ENCODE assay signal across 12 cellular contexts in the genomic region with DNA sequence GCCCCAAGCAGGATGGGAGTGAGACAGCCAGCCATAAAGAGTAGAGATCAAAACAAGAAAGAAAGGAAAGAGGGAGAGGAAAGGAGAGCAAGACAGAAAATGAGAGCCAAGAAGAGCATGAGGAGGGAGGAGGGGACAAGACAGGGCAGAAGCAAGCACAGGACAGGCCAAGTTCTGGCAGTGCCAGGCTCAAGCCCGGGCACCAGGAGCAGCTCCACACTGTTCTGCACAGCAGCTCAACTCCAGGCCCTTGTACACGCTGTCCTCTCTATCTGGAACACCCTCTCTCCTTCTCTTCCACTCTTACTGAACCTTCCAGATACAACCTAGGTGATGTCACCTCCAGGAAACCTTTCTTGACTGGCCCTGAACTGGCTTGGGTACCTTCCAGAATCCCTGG. TPM values are rescaled to one million over a fixed set of nuclear protein-coding genes. Genes with fewer than 3 reads are reported as not detected.
DNase-seq lines count a peak whose midpoint lies in the region; ATAC-seq and TF ChIP-seq lines count a peak whose summit lies in the region.
"Had no signal": no experiment of that assay in that cellular context is flagged by ENCODE, and none has a peak within 500 bp of the region (broad histone marks: within the 10 kb centered on the region; RNA-seq: fewer than 3 reads in every experiment).

No MANE protein-coding gene starts in this region.

- H3K9ac ChIP-seq in smooth muscle cell (ENCODE audit: low read depth): peak overlapping the region; percentile 22

- peaks cover 98% of the 10 kb centered on the region for H3K79me2 ChIP-seq in smooth muscle cell (ENCODE audit: low read depth)

- peaks cover 51% of the 10 kb centered on the region for H3F3A ChIP-seq in smooth muscle cell (ENCODE audit: low read depth)

- WGBS in smooth muscle cell (ENCODE audit: low lambda C conversion rate): 73% methylated on average over 2 of the region's 2 CpGs

- peak overlapping the region; percentile 78 for H3K4me2 ChIP-seq in smooth muscle cell

- no peak overlapping the region for H2AFZ ChIP-seq in smooth muscle cell (ENCODE audit: low read depth)

- peaks cover 33% of the 10 kb centered on the region for H3K4me1 ChIP-seq in smooth muscle cell (ENCODE audit: low read depth)

- in situ Hi-C loops in ACHN (cut with HindIII; ENCODE audit: low pct_ligation_motif_present, low pct_unique_long_range_greater_than_20kb, low sequenced_read_pairs): no loop called here

- peaks cover 6% of the 10 kb centered on the region for H3K36me3 Mint-ChIP-seq in activated CD4-positive, alpha-beta T cell treated with anti-CD3 and anti-CD28 coated beads, Interleukin-2, amount 10 ng/mL, durations not matched to agents 24 days and 14 days (ENCODE audit: low read depth)
- H3K36me3 Mint-ChIP-seq in activated T-helper 2 cell treated with anti-CD3 and anti-CD28 coated beads, Interferon-gamma antibody, Interleukin-2, Interleukin-4, amounts not matched to agents 10 μg/mL and 5 μg/mL and 100 μg/mL, durations not matched to agents 14 hours and 24 hours and 36 hours (ENCODE audit: low read depth): peaks cover 10% of the 10 kb centered on the region
- H3K36me3 Mint-ChIP-seq in immature natural killer cell: no peaks in the 10 kb centered on the region

- H3K4me3 ChIP-seq in smooth muscle cell: no peak overlapping the region

- peaks cover 59% of the 10 kb centered on the region for H3K4me1 Mint-ChIP-seq in activated CD4-positive, alpha-beta T cell treated with anti-CD3 and anti-CD28 coated beads, Interleukin-2, amount 10 ng/mL, durations not matched to agents 24 days and 14 days
- H3K4me1 Mint-ChIP-seq in activated T-helper 2 cell treated with anti-CD3 and anti-CD28 coated beads, Interferon-gamma antibody, Interleukin-2, Interleukin-4, amounts not matched to agents 10 μg/mL and 5 μg/mL and 100 μg/mL, durations not matched to agents 14 hours and 24 hours and 36 hours (ENCODE audit: low read depth): peaks cover 54% of the 10 kb centered on the region
- H3K4me1 Mint-ChIP-seq in immature natural killer cell: peaks cover 88 to 94% of the 10 kb centered on the region in 2 donors

- H3K36me3 ChIP-seq in smooth muscle cell (ENCODE audit: low read depth): no peaks in the 10 kb centered on the region
- H3K36me3 ChIP-seq: neutrophil had no signal

- DNase-seq in activated CD4-positive, alpha-beta T cell treated with anti-CD3 and anti-CD28 coated beads, Interleukin-2, amount 10 ng/mL, durations not matched to agents 24 days and 14 days: no peak
- DNase-seq in activated CD4-positive, alpha-beta T cell treated with anti-CD3 and anti-CD28 coated beads, Interleukin-2, amount 50 U/mL, for 4 hours: no peak
- DNase-seq in activated T-helper 2 cell treated with anti-CD3 and anti-CD28 coated beads, Interferon-gamma antibody, Interleukin-2, Interleukin-4, amounts not matched to agents 10 μg/mL and 5 μg/mL and 100 μg/mL, durations not matched to agents 14 hours and 24 hours and 36 hours (ENCODE audit: low spot score): no peak
- DNase-seq in immature natural killer cell: no peak
- no peak for DNase-seq in smooth muscle cell (lab: John Stamatoyannopoulos, UW; ENCODE audit: unreplicated experiment)
- DNase-seq in ACHN: no peak
- no peak for DNase-seq in D341Med (ENCODE audit: low spot score)
- DNase-seq: activated CD8-positive, alpha-beta memory T cell treated with anti-CD3 and anti-CD28 coated beads, Interleukin-2, amount 50 U/mL, for 4 hours; GOT3; stimulated activated CD4-positive, alpha-beta T cell treated with anti-CD3 and anti-CD28 coated beads, Interleukin-2, amount 100 ng/mL, for 48 hours had no signal

- no peaks in the 10 kb centered on the region for H3K27me3 Mint-ChIP-seq in activated CD4-positive, alpha-beta T cell treated with anti-CD3 and anti-CD28 coated beads, Interleukin-2, amount 10 ng/mL, durations not matched to agents 24 days and 14 days
- no peaks in the 10 kb centered on the region for H3K27me3 Mint-ChIP-seq in activated T-helper 2 cell treated with anti-CD3 and anti-CD28 coated beads, Interferon-gamma antibody, Interleukin-2, Interleukin-4, amounts not matched to agents 10 μg/mL and 5 μg/mL and 100 μg/mL, durations not matched to agents 14 hours and 24 hours and 36 hours (ENCODE audit: low read depth)
- peaks cover 9 to 17% (median 15%) of the 10 kb centered on the region in 3 donors for H3K27me3 Mint-ChIP-seq in immature natural killer cell (ENCODE audit: low read depth in 3 of 3)

- no peak overlapping the region for H3K4me3 Mint-ChIP-seq in activated CD4-positive, alpha-beta T cell treated with anti-CD3 and anti-CD28 coated beads, Interleukin-2, amount 10 ng/mL, durations not matched to agents 24 days and 14 days
- no peak overlapping the region for H3K4me3 Mint-ChIP-seq in activated T-helper 2 cell treated with anti-CD3 and anti-CD28 coated beads, Interferon-gamma antibody, Interleukin-2, Interleukin-4, amounts not matched to agents 10 μg/mL and 5 μg/mL and 100 μg/mL, durations not matched to agents 14 hours and 24 hours and 36 hours (ENCODE audit: low read depth)
- H3K4me3 Mint-ChIP-seq in immature natural killer cell: peak overlapping the region in 4 of 5 donors; percentile 8 to 51 (median 46)

- no peaks in the 10 kb centered on the region for H3K9me3 ChIP-seq in smooth muscle cell (replicated peaks; ENCODE audit: low read depth)
- H3K9me3 ChIP-seq: neutrophil had no signal

- no peak for TF ChIP-seq CTCF in smooth muscle cell (IDR thresholded peaks at IDR 0.05; ENCODE audit: borderline replicate concordance, insufficient read depth, poor library complexity, severe bottlenecking)

- H4K20me1 ChIP-seq in smooth muscle cell (ENCODE audit: low read depth): peaks cover 64% of the 10 kb centered on the region

- no peaks in the 10 kb centered on the region for H3K9me3 Mint-ChIP-seq in activated CD4-positive, alpha-beta T cell treated with anti-CD3 and anti-CD28 coated beads, Interleukin-2, amount 10 ng/mL, durations not matched to agents 24 days and 14 days
- no peaks in the 10 kb centered on the region for H3K9me3 Mint-ChIP-seq in activated T-helper 2 cell treated with anti-CD3 and anti-CD28 coated beads, Interferon-gamma antibody, Interleukin-2, Interleukin-4, amounts not matched to agents 10 μg/mL and 5 μg/mL and 100 μg/mL, durations not matched to agents 14 hours and 24 hours and 36 hours
- no peaks in the 10 kb centered on the region for H3K9me3 Mint-ChIP-seq in immature natural killer cell

- peak overlapping the region; percentile 89 for H3K27ac ChIP-seq in smooth muscle cell (ENCODE audit: low read depth)
- H3K27ac ChIP-seq: neutrophil had no signal

- no peaks in the 10 kb centered on the region for H3K27me3 ChIP-seq in smooth muscle cell (ENCODE audit: low read depth)

- H3K27ac Mint-ChIP-seq in activated CD4-positive, alpha-beta T cell treated with anti-CD3 and anti-CD28 coated beads, Interleukin-2, amount 10 ng/mL, durations not matched to agents 24 days and 14 days: peak overlapping the region; percentile 80
- H3K27ac Mint-ChIP-seq in activated T-helper 2 cell treated with anti-CD3 and anti-CD28 coated beads, Interferon-gamma antibody, Interleukin-2, Interleukin-4, amounts not matched to agents 10 μg/mL and 5 μg/mL and 100 μg/mL, durations not matched to agents 14 hours and 24 hours and 36 hours: peak overlapping the region; percentile 56
- H3K27ac Mint-ChIP-seq in immature natural killer cell: peak overlapping the region; percentile 2 to 86 (median 76)

- ATAC-seq in HG03521 (IDR thresholded peaks at IDR 0.05; ENCODE audit: unreplicated experiment): no peak

- intact Hi-C loops in activated CD4-positive, alpha-beta T cell treated with anti-CD3 and anti-CD28 coated beads, Interleukin-2, amount 10 ng/mL, durations not matched to agents 24 days and 14 days (cut with micrococcal nuclease): no loop called here
- intact Hi-C loops in activated T-helper 2 cell treated with anti-CD3 and anti-CD28 coated beads, Interferon-gamma antibody, Interleukin-2, Interleukin-4, amounts not matched to agents 10 μg/mL and 5 μg/mL and 100 μg/mL, durations not matched to agents 14 hours and 24 hours and 36 hours (cut with micrococcal nuclease): no loop called here

RNA-seq across cellular contexts. Expression of a gene that starts 11.7 kb away (rescaled TPM):
- 32.3 and 36.8 TPM in 2 replicates for total RNA-seq in activated CD4-positive, alpha-beta T cell treated with anti-CD3 and anti-CD28 coated beads, Interleukin-2, amount 10 ng/mL, durations not matched to agents 24 days and 14 days
- 48.5 and 49.4 TPM in 2 replicates for total RNA-seq in activated T-helper 2 cell treated with anti-CD3 and anti-CD28 coated beads, Interferon-gamma antibody, Interleukin-2, Interleukin-4, amounts not matched to agents 10 μg/mL and 5 μg/mL and 100 μg/mL, durations not matched to agents 14 hours and 24 hours and 36 hours
- 1 to 10 TPM; 1.9 to 3.9 (median 3.2) TPM for polyA plus RNA-seq in immature natural killer cell
- 19.1 and 28.0 TPM in 2 replicates for total RNA-seq in smooth muscle cell
- polyA plus RNA-seq in smooth muscle cell: 3.7 and 5.7 TPM in 2 replicates

RNA-seq across cellular contexts. Expression of a gene that starts 42.5 kb away (rescaled TPM):
- total RNA-seq in activated CD4-positive, alpha-beta T cell treated with anti-CD3 and anti-CD28 coated beads, Interleukin-2, amount 10 ng/mL, durations not matched to agents 24 days and 14 days: 2.8 and 5.2 TPM in 2 replicates
- 4.4 and 5.0 TPM in 2 replicates for total RNA-seq in activated T-helper 2 cell treated with anti-CD3 and anti-CD28 coated beads, Interferon-gamma antibody, Interleukin-2, Interleukin-4, amounts not matched to agents 10 μg/mL and 5 μg/mL and 100 μg/mL, durations not matched to agents 14 hours and 24 hours and 36 hours
- polyA plus RNA-seq in immature natural killer cell (1 to 10 TPM; 1.7 to 6.7 (median 3.8) TPM), smooth muscle cell (6.3 and 7.2 TPM in 2 replicates)
- total RNA-seq in smooth muscle cell: 4.6 and 4.8 TPM in 2 replicates

Comparison
In these comparisons a context has a peak if more than half of its experiments do, and no peak if none do; other contexts are left out.
1. H3K4me3 Mint-ChIP-seq: peak in immature natural killer cell (4 of 5); none in activated CD4-positive, alpha-beta T cell treated with anti-CD3 and anti-CD28 coated beads, Interleukin-2, amount 10 ng/mL, durations not matched to agents 24 days and 14 days (single experiment) and activated T-helper 2 cell treated with anti-CD3 and anti-CD28 coated beads, Interferon-gamma antibody, Interleukin-2, Interleukin-4, amounts not matched to agents 10 μg/mL and 5 μg/mL and 100 μg/mL, durations not matched to agents 14 hours and 24 hours and 36 hours (single experiment).
2. Peak in every context shown above with its lines, with median percentiles within 50 percentile points of each other: H3K27ac Mint-ChIP-seq.